13 cellular contexts compared by ENCODE assay signal in the genomic region with DNA sequence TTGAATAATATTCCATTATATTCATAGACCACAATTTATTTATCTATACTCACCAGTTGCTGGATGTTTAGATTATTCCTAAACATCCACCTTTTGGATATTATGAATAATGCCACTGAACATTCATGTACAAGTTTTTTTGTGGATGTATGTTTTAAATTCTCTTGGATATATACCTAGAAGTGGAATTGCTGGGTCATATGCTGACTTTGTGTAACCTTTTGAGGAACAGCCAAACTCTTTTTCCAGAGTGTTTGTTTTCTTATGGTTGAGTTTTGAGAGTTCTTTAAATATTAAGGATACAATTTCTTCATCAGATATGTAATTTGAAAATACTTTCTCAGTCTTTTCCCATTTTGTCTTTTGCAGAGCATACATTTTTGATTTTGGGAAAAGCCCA. TPM values are rescaled to one million over a fixed set of nuclear protein-coding genes. Genes with fewer than 3 reads are reported as not detected.
DNase-seq lines count a peak whose midpoint lies in the region; ATAC-seq, FAIRE-seq and TF ChIP-seq lines count a peak whose summit lies in the region.
"Had no signal": no experiment of that assay in that cellular context is flagged by ENCODE, and none has a peak within 500 bp of the region (broad histone marks: within the 10 kb centered on the region; RNA-seq: fewer than 3 reads in every experiment).

No MANE protein-coding gene starts in this region.

- TF ChIP-seq CTCF in HepG2 (CRISPR knock-in tag; IDR thresholded peaks at IDR 0.05): no peak
- TF ChIP-seq CTCF in right lobe of liver (IDR thresholded peaks at IDR 0.05): no peak
- no peak for TF ChIP-seq CTCF in PC-3 (conservative IDR thresholded peaks at IDR 0.05; ENCODE audit: low read depth, low read length)

- no peaks in the 10 kb centered on the region for H3K36me3 ChIP-seq in HepG2 (replicated peaks in 1 of 2; ENCODE audit: control insufficient read depth in 1 of 2, insufficient read depth in 2 of 2, low read length in 2 of 2)
- H3K36me3 ChIP-seq in right lobe of liver: no peaks in the 10 kb centered on the region
- no peaks in the 10 kb centered on the region for H3K36me3 ChIP-seq in PC-3 (ENCODE audit: low read depth, low read length)
- no peaks in the 10 kb centered on the region for H3K36me3 ChIP-seq in endocrine pancreas (ENCODE audit: control insufficient read depth, insufficient read depth, low read length)

- H3K9me3 ChIP-seq in HepG2 (ENCODE audit: low read length): no peaks in the 10 kb centered on the region
- H3K9me3 ChIP-seq in right lobe of liver: no peaks in the 10 kb centered on the region
- no peaks in the 10 kb centered on the region for H3K9me3 ChIP-seq in PC-3 (ENCODE audit: low read length)
- no peaks in the 10 kb centered on the region for H3K9me3 ChIP-seq in endocrine pancreas (ENCODE audit: control insufficient read depth, low read length)

- H3K4me3 ChIP-seq in HepG2 (replicated peaks in 1 of 3; ENCODE audit: insufficient read depth in 1 of 3, low read depth in 2 of 3, low read length in 3 of 3) (no peak overlapping the region), right lobe of liver (no peak overlapping the region), PC-3 (ENCODE audit: low read length) (peak overlapping the region; percentile 88), endocrine pancreas (ENCODE audit: control insufficient read depth, insufficient read depth, low read length) (peak overlapping the region; percentile 80)

- H3K27me3 ChIP-seq in HepG2 (ENCODE audit: control insufficient read depth in 1 of 2, insufficient read depth in 2 of 2, low read length in 2 of 2) (peaks cover 2 to 4% of the 10 kb centered on the region in 2 experiments; a peak in 2 of 5 replicates), right lobe of liver (no peaks in the 10 kb centered on the region), PC-3 (ENCODE audit: low read length) (no peaks in the 10 kb centered on the region), endocrine pancreas (ENCODE audit: control insufficient read depth, insufficient read depth, low read length) (no peaks in the 10 kb centered on the region)

- H3K79me2 ChIP-seq in HepG2 (ENCODE audit: insufficient read depth, low read length) (peaks cover 69% of the 10 kb centered on the region), PC-3 (ENCODE audit: low read length) (peaks cover 73% of the 10 kb centered on the region)

- ATAC-seq in HepG2 (no peak), right lobe of liver (no peak), PC-3 (no peak), GM18873 (IDR thresholded peaks at IDR 0.05; ENCODE audit: low FRiP score, unreplicated experiment) (no peak), GM19463 (IDR thresholded peaks at IDR 0.05; ENCODE audit: unreplicated experiment) (no peak)
- ATAC-seq: stimulated activated memory B cell treated with anti-CD40 and anti-IgM and Interleukin-4, amounts not matched to agents 10 μg/mL and 1 μg/mL and 100 μg/mL, for 72 hours had no signal

- H3K27ac ChIP-seq in HepG2 (ENCODE audit: extremely low read length, insufficient read depth, low read length) (no peak overlapping the region), right lobe of liver (no peak overlapping the region), PC-3 (ENCODE audit: low read length) (no peak overlapping the region)
- H3K27ac ChIP-seq: epithelial cell of prostate, HL-60 had no signal

- POLR2A ChIA-PET in HepG2 (lab: Yijun Ruan, JAX) (no interaction called here), PC-3 (lab: Charles Lee; ENCODE audit: unreplicated experiment) (no interaction called here)

- TF ChIP-seq POLR2A in HepG2 (IDR thresholded peaks at IDR 0.05; ENCODE audit: insufficient read depth in 1 of 2, low read depth in 2 of 2, low read length in 2 of 2) (no peak), right lobe of liver (IDR thresholded peaks at IDR 0.05) (no peak)

- CTCF ChIA-PET in HepG2 (lab: Yijun Ruan, JAX; ENCODE audit: low intra/inter-chr PET ratio, low total read pairs): no interaction called here
- CTCF ChIA-PET in PC-3 (lab: Charles Lee): no interaction called here

- H3K9me2 ChIP-seq in PC-3 (replicated peaks; ENCODE audit: low read length): no peaks in the 10 kb centered on the region

- H4K20me1 ChIP-seq in HepG2 (ENCODE audit: insufficient read depth, low read length): peaks cover 14% of the 10 kb centered on the region
- peaks cover 25% of the 10 kb centered on the region; the same call in 1 of the 2 replicates for H4K20me1 ChIP-seq in PC-3 (ENCODE audit: low read length)

- H3K4me1 ChIP-seq in HepG2 (ENCODE audit: insufficient read depth, low read length) (peaks cover 58% of the 10 kb centered on the region), right lobe of liver (peaks cover 0 to 11% (median 1%) of the 10 kb centered on the region in 4 donors), PC-3 (ENCODE audit: insufficient read depth, low read length) (peaks cover 10% of the 10 kb centered on the region; the same call in 1 of the 2 replicates), endocrine pancreas (ENCODE audit: control insufficient read depth, insufficient read depth, low read length) (peaks cover 24% of the 10 kb centered on the region)

- peak overlapping the region; percentile 79 for H3K4me2 ChIP-seq in HepG2 (ENCODE audit: low read depth, low read length)
- H3K4me2 ChIP-seq in PC-3 (ENCODE audit: low read length): peak overlapping the region; percentile 97

- BruUV-seq in HepG2 (replicated peaks; lab: Mats Ljungman, UMichigan) (no TSS peak), PC-3 (replicated peaks; lab: Mats Ljungman, UMichigan) (no TSS peak)

- in situ Hi-C loops in HepG2 (cut with HindIII; ENCODE audit: extremely low pct_ligation_motif_present, low pct_unique_long_range_greater_than_20kb): no loop called here
- in situ Hi-C loops in ACHN (cut with HindIII; ENCODE audit: low pct_ligation_motif_present, low pct_unique_long_range_greater_than_20kb, low sequenced_read_pairs): no loop called here

- no peak for FAIRE-seq in HepG2 (lab: Jason Lieb, UNC)

- DNase-seq in HepG2 (ENCODE audit: low spot score) (no peak), right lobe of liver (no peak), PC-3 (no peak), kidney glomerular epithelial cell (lab: John Stamatoyannopoulos, UW) (no peak), ACHN (no peak)
- DNase-seq: central memory CD4-positive, alpha-beta T cell; stimulated activated CD4-positive, alpha-beta T cell treated with anti-CD3 and anti-CD28 coated beads, Interleukin-1b, Interleukin-23, amount 100 ng/mL, for 48 hours had no signal

- TF ChIP-seq RAD21 in HepG2 (CRISPR knock-in tag; IDR thresholded peaks at IDR 0.05): no peak

- no peaks in the 10 kb centered on the region for H3F3A ChIP-seq in PC-3 (ENCODE audit: low read length, unreplicated experiment)

- H2AFZ ChIP-seq in HepG2 (ENCODE audit: low read length) (no peak overlapping the region), PC-3 (ENCODE audit: low read length) (0 out of 2 replicates have a peak overlapping the region, but pooled peaks have one; percentile 9)

- intact Hi-C loops in HepG2 (cut with micrococcal nuclease; ENCODE audit: unreplicated experiment): no loop called here
- intact Hi-C loops in right lobe of liver (cut with DNase I): no loop called here
- intact Hi-C loops in PC-3 (cut with micrococcal nuclease): no loop called here

- no peak overlapping the region for H3K9ac ChIP-seq in HepG2 (ENCODE audit: insufficient read depth, low read depth, low read length)
- peak overlapping the region; percentile 70; the same call in 1 of the 2 replicates for H3K9ac ChIP-seq in PC-3 (ENCODE audit: low read length)
- H3K9ac ChIP-seq in endocrine pancreas (ENCODE audit: control insufficient read depth, insufficient read depth, low read length): no peak overlapping the region

- no peak for TF ChIP-seq EP300 in HepG2 (IDR thresholded peaks at IDR 0.05; ENCODE audit: low read depth in 2 of 2, low read length in 2 of 2)
- TF ChIP-seq EP300 in HepG2 (CRISPR knock-in tag; IDR thresholded peaks at IDR 0.05; ENCODE audit: borderline replicate concordance): no peak

RNA-seq across cellular contexts. Expression of a gene that starts 2.7 kb away (rescaled TPM):
- 20.4 and 20.8 TPM in 2 replicates for total RNA-seq in HepG2 (2016; rRNA removed; fragmentation: Illumina TruSeq; extraction: Trizol)
- total RNA-seq in HepG2 (2016; cell fraction: cytosol; rRNA removed; fragmentation: Illumina TruSeq; extraction: Trizol; ENCODE audit: low read depth): 4.6 and 5.1 TPM in 2 replicates
- total RNA-seq in HepG2 (2016; cell fraction: insoluble cytoplasmic fraction; rRNA removed; fragmentation: Illumina TruSeq; extraction: Trizol): 17.8 and 20.0 TPM in 2 replicates
- total RNA-seq in HepG2 (2016; cell fraction: membrane; rRNA removed; fragmentation: Illumina TruSeq; extraction: Trizol): 5.2 and 8.2 TPM in 2 replicates
- total RNA-seq in HepG2 (2016; cell fraction: nucleus; rRNA removed; fragmentation: Illumina TruSeq; extraction: Trizol): 70.7 and 71.9 TPM in 2 replicates
- polyA plus RNA-seq in HepG2 (2011; rRNA removed): 20.6 and 20.7 TPM in 2 replicates
- 3.0 and 4.7 TPM in 2 replicates for polyA plus RNA-seq in HepG2 (2011; cell fraction: cytosol; rRNA removed)
- 22.3 and 44.1 TPM in 2 replicates for polyA plus RNA-seq in HepG2 (2011; cell fraction: nucleus; rRNA removed)
- polyA plus RNA-seq in HepG2 (2012): 14.6 and 22.8 TPM in 2 replicates
- 0.70 and 1.0 TPM in 2 replicates for polyA plus RNA-seq in HepG2 (2016; cell fraction: cytosol; fragmentation: Illumina TruSeq; extraction: Trizol; ENCODE audit: low read depth)
- 9.6 and 11.0 TPM in 2 replicates for polyA plus RNA-seq in HepG2 (2016; cell fraction: insoluble cytoplasmic fraction; fragmentation: Illumina TruSeq; extraction: Trizol; ENCODE audit: low read depth)
- 1.2 and 1.3 TPM in 2 replicates for polyA plus RNA-seq in HepG2 (2016; cell fraction: membrane; fragmentation: Illumina TruSeq; extraction: Trizol; ENCODE audit: low read depth)
- polyA plus RNA-seq in HepG2 (2016; cell fraction: nucleus; fragmentation: Illumina TruSeq; extraction: Trizol; ENCODE audit: insufficient read depth, low read depth): 62.8 and 70.5 TPM in 2 replicates
- polyA minus RNA-seq in HepG2 (2011; rRNA and poly(A)+ RNA removed; ENCODE audit: low replicate concordance): 12.5 and 21.9 TPM in 2 replicates
- polyA minus RNA-seq in HepG2 (2011; cell fraction: cytosol; rRNA and poly(A)+ RNA removed): 29.6 and 30.2 TPM in 2 replicates
- polyA minus RNA-seq in HepG2 (2011; cell fraction: nucleus; rRNA and poly(A)+ RNA removed): 302 and 342 TPM in 2 replicates
- total RNA-seq in right lobe of liver: 10 to 100 TPM; 13.1 to 26.5 (median 20.0) TPM
- total RNA-seq in PC-3 (2014; rRNA removed): 12.0 and 17.5 TPM in 2 replicates

Comparison
In these comparisons a context has a peak if more than half of its experiments do, and no peak if none do; other contexts are left out.
1. H3K4me3 ChIP-seq: peak in PC-3 (single experiment) and endocrine pancreas (single experiment); none in HepG2 (0 of 3) and right lobe of liver (0 of 3).